ENCODE assay signal across 8 cellular contexts in the genomic region with DNA sequence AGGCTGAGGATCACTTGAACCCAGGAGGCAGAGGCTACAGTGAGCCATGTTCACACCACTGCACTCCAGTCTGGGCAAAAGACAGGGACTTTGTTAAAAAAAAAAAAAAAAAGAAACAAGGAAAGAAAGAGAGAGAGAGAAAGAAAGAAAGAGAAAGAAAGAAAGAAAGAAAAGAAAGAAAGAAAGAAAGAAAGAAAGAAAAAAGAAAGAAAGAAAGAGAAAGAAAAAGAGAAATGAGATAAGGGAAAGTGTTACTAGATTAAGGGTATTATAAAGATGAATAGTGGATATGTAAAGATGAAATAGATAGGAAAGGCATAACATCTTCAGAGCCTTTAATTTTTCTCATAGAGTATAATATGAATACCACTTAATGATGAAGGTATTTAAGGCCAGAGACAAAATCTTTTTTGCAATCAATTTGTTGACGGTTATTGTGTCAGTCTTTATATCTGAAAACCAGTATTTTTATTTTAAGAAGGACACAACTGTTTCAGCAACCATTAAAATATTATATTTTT.
"Had no signal": no experiment of that assay in that cellular context is flagged by ENCODE, and none has a peak within 500 bp of the region (broad histone marks: within the 10 kb centered on the region; RNA-seq: fewer than 3 reads in every experiment).

No MANE protein-coding gene starts in this region.

- H3K27ac Mint-ChIP-seq: IgD-negative memory B cell had no signal

- H3K4me1 Mint-ChIP-seq: IgD-negative memory B cell had no signal

- H3K9ac ChIP-seq: GM23248 had no signal

- DNase-seq: GM23248, GOT3, H7, KG1 had no signal

- H3K9me3 ChIP-seq: HAP-1 had no signal

- H3K27me3 Mint-ChIP-seq: IgD-negative memory B cell had no signal

- H2AFZ ChIP-seq: GM23248 had no signal

- H3K4me1 ChIP-seq: HAP-1 had no signal

- H3K36me3 ChIP-seq: HAP-1 had no signal

- FAIRE-seq: HTR-8/SVneo had no signal

- H3K36me3 Mint-ChIP-seq: IgD-negative memory B cell had no signal

- ATAC-seq: HCT116 had no signal

- H3K4me3 ChIP-seq: GM23248, HAP-1 had no signal

- H3K27ac ChIP-seq: GM23248 had no signal
